Comparison of ENCODE assay signal across 9 cellular contexts in the genomic region with DNA sequence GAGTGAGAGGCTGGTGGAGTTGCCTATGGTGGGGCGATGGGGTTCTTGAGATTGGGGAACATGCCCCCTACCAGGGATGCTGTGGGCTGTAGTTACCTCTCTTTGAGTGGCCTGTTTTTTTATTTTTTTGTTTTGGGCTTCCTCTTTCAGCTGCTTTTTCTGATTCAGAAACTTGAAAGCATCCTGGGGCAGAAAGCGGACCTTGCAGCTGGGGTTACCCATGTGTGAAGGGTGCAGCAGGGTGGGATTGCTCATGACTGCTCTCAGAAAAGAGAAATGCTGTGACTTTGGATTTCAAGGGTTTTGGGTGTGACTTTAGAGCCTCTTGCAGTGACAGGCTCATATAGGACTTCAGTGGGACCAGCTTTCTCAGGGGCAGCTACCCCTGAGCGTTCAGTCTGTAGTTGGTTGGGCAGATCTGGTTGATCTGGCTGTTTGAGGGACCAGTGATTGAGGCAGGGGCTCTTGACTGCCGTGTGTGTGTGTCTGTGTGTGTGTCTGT. TPM values are rescaled to one million over a fixed set of nuclear protein-coding genes. Genes with fewer than 3 reads are reported as not detected.
DNase-seq lines count a peak whose midpoint lies in the region; ATAC-seq and FAIRE-seq lines count a peak whose summit lies in the region.
"Had no signal": no experiment of that assay in that cellular context is flagged by ENCODE, and none has a peak within 500 bp of the region (broad histone marks: within the 10 kb centered on the region; RNA-seq: fewer than 3 reads in every experiment).

No MANE protein-coding gene starts in this region.

- H3K4me1 ChIP-seq in mesodermal cell (ENCODE audit: control insufficient read depth, insufficient read depth, low read length, poor library complexity, severe bottlenecking), result peaks cover 16% of the 10 kb centered on the region

- peak overlapping the region; percentile 82 for H3K4me3 Mint-ChIP-seq in activated naive CD8-positive, alpha-beta T cell

- FAIRE-seq in urothelium cell line (lab: Jason Lieb, UNC), result no peak

- WGBS in mesodermal cell (ENCODE audit: insufficient coverage in 2 of 2), 2 experiments, result 71 to 83% methylated on average over 2 to 3 of the region's 4 CpGs

- H3K27me3 Mint-ChIP-seq in activated naive CD8-positive, alpha-beta T cell, result no peaks in the 10 kb centered on the region

- no peaks in the 10 kb centered on the region for H3K9me3 Mint-ChIP-seq in activated naive CD8-positive, alpha-beta T cell (ENCODE audit: low read depth)

- peaks cover 5% of the 10 kb centered on the region for H3K36me3 Mint-ChIP-seq in activated naive CD8-positive, alpha-beta T cell

- H3K9me3 ChIP-seq in mesodermal cell (ENCODE audit: control insufficient read depth, low read length), result peaks cover 6% of the 10 kb centered on the region
- H3K9me3 ChIP-seq: SJSA1 had no signal

- ATAC-seq in HG03442 (IDR thresholded peaks at IDR 0.05; ENCODE audit: unreplicated experiment) (peak; percentile 34), GM21526 (IDR thresholded peaks at IDR 0.05; ENCODE audit: low FRiP score, unreplicated experiment) (no peak)

- H3K27ac Mint-ChIP-seq in activated naive CD8-positive, alpha-beta T cell, result peak overlapping the region; percentile 31

- peaks cover 5% of the 10 kb centered on the region for H3K36me3 ChIP-seq in mesodermal cell (ENCODE audit: control insufficient read depth, insufficient read depth, low read length)

- H3K4me1 Mint-ChIP-seq in activated naive CD8-positive, alpha-beta T cell (ENCODE audit: low read depth), result peaks cover 69% of the 10 kb centered on the region

- no peak overlapping the region for H3K27ac ChIP-seq in mesodermal cell (ENCODE audit: low read depth, low read length, severe bottlenecking)
- H3K27ac ChIP-seq: SJSA1 had no signal

- DNase-seq in CD1c-positive myeloid dendritic cell (ENCODE audit: extremely low spot score), result peak; percentile 88
- peak; percentile 73 for DNase-seq in GM19240 (ENCODE audit: insufficient read length, low spot score)
- DNase-seq in NCI-H2171 (lab: John Stamatoyannopoulos, UW), result no peak
- no peak for DNase-seq in urothelium cell line (ENCODE audit: low spot score)

- peak overlapping the region; percentile 12 for H3K4me3 ChIP-seq in mesodermal cell (ENCODE audit: extremely low read depth, insufficient read depth, low read length, poor library complexity, severe bottlenecking)
- H3K4me3 ChIP-seq: SJSA1 had no signal

RNA-seq across cellular contexts. Expression of gene LIMD1, which starts 1.8 kb away (rescaled TPM):
- 14.0 TPM for polyA plus RNA-seq in mesodermal cell (2013, experiment 1 of 2)
- 8.5 TPM for polyA plus RNA-seq in mesodermal cell (2013, experiment 2 of 2)

Comparison
In these comparisons a context has a peak if more than half of its experiments do, and no peak if none do; other contexts are left out.
1. DNase-seq: peak in CD1c-positive myeloid dendritic cell (single experiment) and GM19240 (single experiment); none in NCI-H2171 (single experiment) and urothelium cell line (single experiment).